ENCODE assay signal across 17 cellular contexts in genomic region chr1:217067642-217068041, GRCh38.
"Had no signal": no experiment of that assay in that cellular context is flagged by ENCODE, and none has a peak within 500 bp of the region (broad histone marks: within the 10 kb centered on the region; RNA-seq: fewer than 3 reads in every experiment).

No MANE protein-coding gene starts in this region.

- H3K4me1 Mint-ChIP-seq: activated CD4-positive, alpha-beta T cell treated with anti-CD3 and anti-CD28 coated beads, Interleukin-2, amount 10 ng/mL, durations not matched to agents 24 days and 14 days; activated naive CD4-positive, alpha-beta T cell treated with anti-CD3 and anti-CD28 coated beads, Interleukin-2, amount 10 ng/mL, durations not matched to agents 7 days and 5 days; activated T-helper 17 cell treated with anti-CD3 and anti-CD28 coated beads, Interleukin-2, amount 50 U/mL, for 72 hours; central memory CD8-positive, alpha-beta T cell; immature natural killer cell; natural killer cell; stimulated activated naive B cell treated with anti-CD40 and anti-IgM and Interleukin-4, amounts not matched to agents 10 μg/mL and 1 μg/mL and 100 μg/mL, for 72 hours had no signal

- DNase-seq: activated CD4-positive, alpha-beta T cell treated with anti-CD3 and anti-CD28 coated beads, Interleukin-2, amount 10 ng/mL, durations not matched to agents 24 days and 14 days; activated CD8-positive, alpha-beta memory T cell treated with anti-CD3 and anti-CD28 coated beads for 24 hours; activated naive CD4-positive, alpha-beta T cell treated with anti-CD3 and anti-CD28 coated beads, Interleukin-2, amount 10 ng/mL, durations not matched to agents 7 days and 5 days; activated T-cell treated with anti-CD3 and anti-CD28 coated beads for 4 hours; adrenal gland; erythroblast; immature natural killer cell; natural killer cell; posterior cingulate gyrus; right cardiac atrium; stimulated activated naive B cell treated with anti-CD40 and anti-IgM and Interleukin-4, amounts not matched to agents 10 μg/mL and 1 μg/mL and 100 μg/mL, for 72 hours; T-helper 1 cell had no signal

- H3K4me3 ChIP-seq: adrenal gland, tibial nerve had no signal

- H3K36me3 Mint-ChIP-seq: activated naive CD4-positive, alpha-beta T cell treated with anti-CD3 and anti-CD28 coated beads, Interleukin-2, amount 10 ng/mL, durations not matched to agents 7 days and 5 days; immature natural killer cell; natural killer cell; stimulated activated naive B cell treated with anti-CD40 and anti-IgM and Interleukin-4, amounts not matched to agents 10 μg/mL and 1 μg/mL and 100 μg/mL, for 72 hours; WTC11 had no signal

- H3K27ac Mint-ChIP-seq: activated CD4-positive, alpha-beta T cell treated with anti-CD3 and anti-CD28 coated beads, Interleukin-2, amount 10 ng/mL, durations not matched to agents 24 days and 14 days; activated naive CD4-positive, alpha-beta T cell treated with anti-CD3 and anti-CD28 coated beads, Interleukin-2, amount 10 ng/mL, durations not matched to agents 7 days and 5 days; activated T-helper 17 cell treated with anti-CD3 and anti-CD28 coated beads, Interleukin-2, amount 50 U/mL, for 72 hours; dendritic cell treated with granulocyte-macrophage colony-stimulating factor and Interleukin-4, amounts not matched to agents 40 ng/mL and 50 ng/mL, for 4 days; immature natural killer cell; natural killer cell; stimulated activated naive B cell treated with anti-CD40 and anti-IgM and Interleukin-4, amounts not matched to agents 10 μg/mL and 1 μg/mL and 100 μg/mL, for 72 hours; WTC11 had no signal

- H3K27me3 Mint-ChIP-seq: activated CD4-positive, alpha-beta T cell treated with anti-CD3 and anti-CD28 coated beads, Interleukin-2, amount 10 ng/mL, durations not matched to agents 24 days and 14 days; activated naive CD4-positive, alpha-beta T cell treated with anti-CD3 and anti-CD28 coated beads, Interleukin-2, amount 10 ng/mL, durations not matched to agents 7 days and 5 days; activated T-helper 17 cell treated with anti-CD3 and anti-CD28 coated beads, Interleukin-2, amount 50 U/mL, for 72 hours; central memory CD8-positive, alpha-beta T cell; dendritic cell treated with granulocyte-macrophage colony-stimulating factor and Interleukin-4, amounts not matched to agents 40 ng/mL and 50 ng/mL, for 4 days; stimulated activated naive B cell treated with anti-CD40 and anti-IgM and Interleukin-4, amounts not matched to agents 10 μg/mL and 1 μg/mL and 100 μg/mL, for 72 hours had no signal

- H3K9me3 Mint-ChIP-seq: activated CD4-positive, alpha-beta T cell treated with anti-CD3 and anti-CD28 coated beads, Interleukin-2, amount 10 ng/mL, durations not matched to agents 24 days and 14 days; activated naive CD4-positive, alpha-beta T cell treated with anti-CD3 and anti-CD28 coated beads, Interleukin-2, amount 10 ng/mL, durations not matched to agents 7 days and 5 days; activated T-helper 17 cell treated with anti-CD3 and anti-CD28 coated beads, Interleukin-2, amount 50 U/mL, for 72 hours; dendritic cell treated with granulocyte-macrophage colony-stimulating factor and Interleukin-4, amounts not matched to agents 40 ng/mL and 50 ng/mL, for 4 days; WTC11 had no signal

- H3K4me3 Mint-ChIP-seq: activated CD4-positive, alpha-beta T cell treated with anti-CD3 and anti-CD28 coated beads, Interleukin-2, amount 10 ng/mL, durations not matched to agents 24 days and 14 days; activated naive CD4-positive, alpha-beta T cell treated with anti-CD3 and anti-CD28 coated beads, Interleukin-2, amount 10 ng/mL, durations not matched to agents 7 days and 5 days; activated T-helper 17 cell treated with anti-CD3 and anti-CD28 coated beads, Interleukin-2, amount 50 U/mL, for 72 hours; central memory CD8-positive, alpha-beta T cell; dendritic cell treated with granulocyte-macrophage colony-stimulating factor and Interleukin-4, amounts not matched to agents 40 ng/mL and 50 ng/mL, for 4 days; immature natural killer cell; natural killer cell; stimulated activated naive B cell treated with anti-CD40 and anti-IgM and Interleukin-4, amounts not matched to agents 10 μg/mL and 1 μg/mL and 100 μg/mL, for 72 hours; WTC11 had no signal

- ATAC-seq: activated T-helper 17 cell treated with anti-CD3 and anti-CD28 coated beads, Interleukin-2, amount 50 U/mL, for 72 hours; natural killer cell; right cardiac atrium; stimulated activated naive B cell treated with anti-CD40 and anti-IgM and Interleukin-4, amounts not matched to agents 10 μg/mL and 1 μg/mL and 100 μg/mL, for 72 hours; WTC11 had no signal
